ENCODE assay signal across 9 cellular contexts in the genomic region with DNA sequence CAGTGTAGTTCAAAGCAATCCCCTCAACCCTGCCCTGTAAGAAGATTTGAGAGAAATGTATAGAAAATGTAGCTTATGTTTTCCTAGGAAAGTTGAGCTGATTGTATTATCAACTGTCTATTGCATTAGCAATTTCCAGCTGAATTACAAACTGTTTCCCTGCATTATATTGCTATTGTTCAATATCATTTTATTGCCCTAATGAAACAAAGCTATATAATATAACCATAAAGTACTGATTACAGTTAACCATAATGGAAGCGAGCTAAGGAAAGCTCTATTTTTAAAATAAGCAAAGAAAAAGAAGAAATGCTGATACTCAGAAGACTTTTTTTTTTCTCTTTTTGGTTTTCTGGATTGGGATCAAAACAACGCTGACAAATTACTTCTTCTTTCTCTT.
"Had no signal": no experiment of that assay in that cellular context is flagged by ENCODE, and none has a peak within 500 bp of the region (broad histone marks: within the 10 kb centered on the region; RNA-seq: fewer than 3 reads in every experiment).

No MANE protein-coding gene starts in this region.

- H3K36me3 ChIP-seq: HAP-1 had no signal

- ATAC-seq: HCT116, K562 had no signal

- FAIRE-seq: HTR-8/SVneo, K562 had no signal

- H3K4me3 ChIP-seq: HAP-1, K562 had no signal

- H3K27ac Mint-ChIP-seq: HFFc6 had no signal

- H3K4me3 Mint-ChIP-seq: HFFc6 had no signal

- H3K9me3 ChIP-seq: HAP-1 had no signal

- DNase-seq: GOT3, H7, HFFc6, IMR-90, KG1 had no signal
